ENCODE assay signal across 1 cellular context in genomic region chr17:57486416-57486815, GRCh38.
TF ChIP-seq lines count a peak whose summit lies in the region.

No MANE protein-coding gene starts in this region.

TF ChIP-seq in SK-N-SH treated with all-trans-retinoic acid at 6 μM for 48 hours, 23 proteins besides CTCF, POLR2A, EP300 and RAD21 (continued from another document):
- TF ChIP-seq ZFP3 (CRISPR knock-in tag; IDR thresholded peaks at IDR 0.05), result no peak
- no peak for TF ChIP-seq ZNF565 (CRISPR knock-in tag; conservative IDR thresholded peaks at IDR 0.05; ENCODE audit: low read depth)
- TF ChIP-seq, protein P1, sequence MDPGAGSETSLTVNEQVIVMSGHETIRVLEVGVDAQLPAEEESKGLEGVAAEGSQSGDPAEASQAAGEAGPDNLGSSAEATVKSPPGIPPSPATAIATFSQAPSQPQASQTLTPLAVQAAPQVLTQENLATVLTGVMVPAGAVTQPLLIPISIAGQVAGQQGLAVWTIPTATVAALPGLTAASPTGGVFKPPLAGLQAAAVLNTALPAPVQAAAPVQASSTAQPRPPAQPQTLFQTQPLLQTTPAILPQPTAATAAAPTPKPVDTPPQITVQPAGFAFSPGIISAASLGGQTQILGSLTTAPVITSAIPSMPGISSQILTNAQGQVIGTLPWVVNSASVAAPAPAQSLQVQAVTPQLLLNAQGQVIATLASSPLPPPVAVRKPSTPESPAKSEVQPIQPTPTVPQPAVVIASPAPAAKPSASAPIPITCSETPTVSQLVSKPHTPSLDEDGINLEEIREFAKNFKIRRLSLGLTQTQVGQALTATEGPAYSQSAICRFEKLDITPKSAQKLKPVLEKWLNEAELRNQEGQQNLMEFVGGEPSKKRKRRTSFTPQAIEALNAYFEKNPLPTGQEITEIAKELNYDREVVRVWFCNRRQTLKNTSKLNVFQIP (CRISPR knock-in tag; IDR thresholded peaks at IDR 0.05; ENCODE audit: borderline replicate concordance, low read depth), result no peak
- no peak for TF ChIP-seq RARB (CRISPR knock-in tag; IDR thresholded peaks at IDR 0.05)
- no peak for TF ChIP-seq ZC3H10 (CRISPR knock-in tag; IDR thresholded peaks at IDR 0.05)
TF ChIP-seq in SK-N-SH treated with all-trans-retinoic acid at 6 μM for 48 hours: peak in this region for 0.
